In genomic region chr20:3470627-3471396, GRCh38 we compare ENCODE assay signal across 8 cellular contexts. TPM values are rescaled to one million over a fixed set of nuclear protein-coding genes. Genes with fewer than 3 reads are reported as not detected.
DNase-seq lines count a peak whose midpoint lies in the region; ATAC-seq and TF ChIP-seq lines count a peak whose summit lies in the region.

Gene ATRN (plus strand): TSS chr20:3471018. CDS start chr20:3471108, 90 bp downstream.

- ATAC-seq in GM18502 (IDR thresholded peaks at IDR 0.05; ENCODE audit: poor library complexity, unreplicated experiment) (peak; percentile 83), HG02852 (IDR thresholded peaks at IDR 0.05; ENCODE audit: unreplicated experiment) (peak; percentile 88)

- TF ChIP-seq CTCF in vagina (IDR thresholded peaks at IDR 0.05): no peak

- peak in 1 of 2 donors; percentile 47 for TF ChIP-seq POLR2A in vagina (IDR thresholded peaks at IDR 0.05)

- no peaks in the 10 kb centered on the region for H3K36me3 ChIP-seq in vagina

- peak within 1 kb of the TSS; percentile 79 for H3K27ac ChIP-seq in vagina

- H3K9me3 ChIP-seq in vagina: no peaks in the 10 kb centered on the region

- DNase-seq in NCI-H1694 treated with DMSO at 0.1 percent for 48 hours (lab: John Stamatoyannopoulos, UW) (peak; percentile 24), T1000 (lab: John Stamatoyannopoulos, UW) (peak; percentile 81), astrocyte of the hippocampus (ENCODE audit: low read depth, low spot score) (peak; percentile 97), hepatic stellate cell (ENCODE audit: low spot score) (peak; percentile 92), renal cortical epithelial cell (ENCODE audit: low read depth) (peak; percentile 50), vagina (ENCODE audit: extremely low spot score in 2 of 2) (no peak)

- peaks cover 34% of the 10 kb centered on the region for H3K4me1 ChIP-seq in vagina

- intact Hi-C loops in vagina (cut with DNase I): loop anchor here (5.0 kb wide), 1 partner anchor 64 kb away; the partner anchor contains the start of gene DNAAF9

- no peaks in the 10 kb centered on the region for H3K27me3 ChIP-seq in vagina

- peak within 1 kb of the TSS; percentile 89 to 100 for H3K4me3 ChIP-seq in vagina

RNA-seq across cellular contexts. Expression of gene ATRN, which starts in this region (rescaled TPM):
- total RNA-seq in renal cortical epithelial cell: 31.4 and 66.1 TPM in 2 replicates
- total RNA-seq in vagina: 22.8 TPM

Comparison
In these comparisons a context has a peak if more than half of its experiments do, and no peak if none do; other contexts are left out.
1. DNase-seq: peak in NCI-H1694 treated with DMSO at 0.1 percent for 48 hours (single experiment), T1000 (single experiment), astrocyte of the hippocampus (single experiment), hepatic stellate cell (single experiment) and renal cortical epithelial cell (single experiment); none in vagina (0 of 2).